In the genomic region with DNA sequence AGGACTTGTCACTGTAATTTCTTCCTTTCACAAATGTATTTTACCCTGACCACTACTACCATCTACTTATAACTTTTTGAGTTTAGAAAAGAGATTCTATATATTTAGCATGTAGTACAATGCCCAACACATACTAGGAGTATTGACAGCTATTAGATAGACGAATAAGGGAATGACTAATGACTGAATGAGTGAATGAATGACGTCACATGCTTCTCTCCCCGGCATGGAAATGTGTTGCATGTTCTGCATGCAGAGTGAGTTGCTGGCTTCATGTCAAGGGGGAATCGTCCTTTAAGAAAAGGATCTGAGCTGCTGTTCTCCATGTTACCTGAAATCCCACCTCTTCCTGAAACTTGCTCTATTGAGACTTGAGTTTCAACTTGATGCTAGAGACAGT, we compare ENCODE assay signal across 1 cellular context.
TF ChIP-seq lines count a peak whose summit lies in the region.

No MANE protein-coding gene starts in this region.

TF ChIP-seq in HEK293, 187 proteins besides CTCF, POLR2A, EP300 and RAD21 (continued from another document):
- TF ChIP-seq ATF2 (tag by site-specific recombination; IDR thresholded peaks at IDR 0.05; ENCODE audit: low read depth) = 0 out of 2 replicates have a peak, but pooled peaks have one; percentile 6
